In the genomic region with DNA sequence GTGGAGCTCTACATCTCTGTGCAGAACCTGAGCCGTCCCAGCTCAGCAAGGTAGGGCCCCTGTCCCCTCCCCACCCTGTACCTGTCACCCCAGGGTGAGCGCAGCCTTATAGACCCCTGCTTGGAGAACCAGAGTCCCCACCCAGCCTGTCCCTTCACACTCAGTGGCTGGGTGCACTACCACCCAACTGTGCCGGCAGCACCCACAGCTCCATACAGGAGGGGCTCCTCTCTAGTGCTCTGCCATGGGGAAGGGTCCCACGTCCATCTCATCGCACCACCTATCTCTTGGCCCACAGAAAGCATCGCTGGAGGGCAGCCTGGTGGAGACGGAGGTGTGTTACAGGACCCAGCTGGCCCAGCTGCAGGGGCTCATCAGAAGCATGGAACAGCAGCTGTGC, we compare ENCODE assay signal across 9 cellular contexts. TPM values are rescaled to one million over a fixed set of nuclear protein-coding genes. Genes with fewer than 3 reads are reported as not detected.
"Had no signal": no experiment of that assay in that cellular context is flagged by ENCODE, and none has a peak within 500 bp of the region (broad histone marks: within the 10 kb centered on the region; RNA-seq: fewer than 3 reads in every experiment).

No MANE protein-coding gene starts in this region.

RNA-seq across cellular contexts. Expression of a gene that starts 45.4 kb away (rescaled TPM):
- total RNA-seq: OCI-LY7, Right ventricle myocardium inferior, Right ventricle myocardium superior, RPMI7951, SJCRH30, SJSA1, SK-MEL-5 had no signal
- polyA plus RNA-seq: SK-N-SH had no signal

RNA-seq across cellular contexts. Expression of a gene that starts 53.6 kb away (rescaled TPM):
- total RNA-seq: OCI-LY7, PC-3, Right ventricle myocardium inferior, Right ventricle myocardium superior, RPMI7951, SJCRH30, SJSA1, SK-MEL-5 had no signal
- polyA plus RNA-seq: SK-N-SH had no signal
